ENCODE assay signal across 9 cellular contexts in the genomic region with DNA sequence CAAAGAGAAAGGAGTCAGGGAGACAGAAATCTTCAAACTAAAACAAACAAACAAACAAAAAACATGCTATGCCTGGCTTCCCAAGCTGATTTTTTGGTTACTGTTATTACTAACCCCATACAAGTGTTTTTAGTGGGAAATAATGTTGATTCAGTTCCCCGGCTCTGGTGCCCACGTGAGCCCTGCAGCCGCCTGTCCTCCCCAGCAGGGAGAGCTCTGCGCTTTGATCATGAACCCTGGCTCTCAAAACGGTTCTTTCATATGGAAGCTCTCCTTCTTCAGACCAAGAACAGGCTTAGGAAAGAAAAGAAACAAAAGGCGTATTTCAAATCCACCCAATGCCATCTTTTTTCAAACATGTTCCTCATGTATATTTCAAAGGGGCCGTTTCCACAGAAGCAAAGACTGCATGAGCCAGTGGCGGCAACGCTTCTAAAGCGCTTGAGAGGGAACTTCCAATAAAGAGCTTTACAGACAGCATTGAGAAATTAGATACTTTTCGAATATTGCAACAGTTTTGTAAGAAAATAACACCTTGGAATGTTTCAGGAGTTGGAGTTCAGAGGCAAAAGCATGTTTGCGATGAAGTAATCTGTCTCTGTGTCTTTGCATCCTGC.
DNase-seq lines count a peak whose midpoint lies in the region; ATAC-seq and TF ChIP-seq lines count a peak whose summit lies in the region.
"Had no signal": no experiment of that assay in that cellular context is flagged by ENCODE, and none has a peak within 500 bp of the region (broad histone marks: within the 10 kb centered on the region; RNA-seq: fewer than 3 reads in every experiment).

No MANE protein-coding gene starts in this region.

- H3K4me1 Mint-ChIP-seq in CD4-positive, alpha-beta T cell (ENCODE audit: low read depth) = peaks cover 15% of the 10 kb centered on the region

- no peak for TF ChIP-seq EP300 in upper lobe of left lung (IDR thresholded peaks at IDR 0.05)

- H3K4me3 ChIP-seq in OCI-LY7 (ENCODE audit: low read depth, low read length, poor library complexity, severe bottlenecking) = no peak overlapping the region
- H3K4me3 ChIP-seq in left lung = no peak overlapping the region
- no peak overlapping the region for H3K4me3 ChIP-seq in upper lobe of left lung

- ATAC-seq in CD4-positive, alpha-beta T cell (ENCODE audit: poor library complexity) = no peak
- ATAC-seq in GM18873 (IDR thresholded peaks at IDR 0.05; ENCODE audit: low FRiP score, unreplicated experiment) = peak; percentile 45
- peak; percentile 74 for ATAC-seq in left lung
- ATAC-seq in upper lobe of left lung (ENCODE audit: low FRiP score in 2 of 2) = peak in 1 of 2 donors; percentile 71
- no peak for ATAC-seq in GM21423 (IDR thresholded peaks at IDR 0.05; ENCODE audit: unreplicated experiment)

- DNase-seq in CD4-positive, alpha-beta T cell = no peak
- DNase-seq in KBM-7 (peak; percentile 37), OCI-LY7 (ENCODE audit: low spot score) (peak; percentile 39), cerebellar nuclear complex (lab: John Stamatoyannopoulos, UW) (peak; percentile 45 to 70), left lung (no peak), upper lobe of left lung (peak; percentile 39 to 50)
- DNase-seq: naive B cell had no signal

- H3K4me1 ChIP-seq in OCI-LY7 (ENCODE audit: insufficient read depth, low read length, poor library complexity, severe bottlenecking) (peaks cover 4% of the 10 kb centered on the region), left lung (peaks cover 2 to 12% of the 10 kb centered on the region in 2 donors), upper lobe of left lung (peaks cover 13 to 22% (median 17%) of the 10 kb centered on the region in 4 donors)

- POLR2A ChIA-PET in CD4-positive, alpha-beta T cell (lab: Charles Lee) = no interaction called here
- POLR2A ChIA-PET in OCI-LY7 (lab: Charles Lee) = interaction anchor here (0.5 to 1.0 kb wide), 5 partner anchors 275 to 1370 kb away, joined by 3 read pairs; no protein-coding TSS in a partner anchor

- no peak overlapping the region for H3K4me2 ChIP-seq in OCI-LY7 (ENCODE audit: low read length)

- no peaks in the 10 kb centered on the region for H3K36me3 ChIP-seq in OCI-LY7 (ENCODE audit: insufficient read depth, low read length)
- H3K36me3 ChIP-seq in left lung = no peaks in the 10 kb centered on the region
- H3K36me3 ChIP-seq in upper lobe of left lung = no peaks in the 10 kb centered on the region

- 35 to 38% methylated on average over 12 of the region's 12 CpGs for WGBS in upper lobe of left lung, 2 donors

- peak overlapping the region; percentile 32 for H3K4me3 Mint-ChIP-seq in CD4-positive, alpha-beta T cell

- H3K9me2 ChIP-seq in OCI-LY7 (ENCODE audit: insufficient read depth, low read length) = no peaks in the 10 kb centered on the region

- peaks cover 15% of the 10 kb centered on the region for H3K27me3 ChIP-seq in CD4-positive, alpha-beta T cell (ENCODE audit: control insufficient read depth, insufficient read depth, low read length)
- H3K27me3 ChIP-seq in left lung (peaks cover 0 to 9% of the 10 kb centered on the region in 2 donors), upper lobe of left lung (no peaks in the 10 kb centered on the region)

- H3K79me2 ChIP-seq in OCI-LY7 (ENCODE audit: insufficient read depth, low read depth, low read length) = no peaks in the 10 kb centered on the region

- H3K27ac Mint-ChIP-seq in CD4-positive, alpha-beta T cell = no peak overlapping the region
- H3K27ac Mint-ChIP-seq: naive B cell had no signal

- no peak for TF ChIP-seq POLR2A in upper lobe of left lung (IDR thresholded peaks at IDR 0.05)

- no peaks in the 10 kb centered on the region for H3K36me3 Mint-ChIP-seq in CD4-positive, alpha-beta T cell (ENCODE audit: low read depth)
- H3K36me3 Mint-ChIP-seq: naive B cell had no signal

- CTCF ChIA-PET in CD4-positive, alpha-beta T cell (lab: Charles Lee) = interaction anchor here (0.6 to 1.5 kb wide), 3 partner anchors 21 to 1234 kb away, joined by 3 to 5 read pairs (median 4); no protein-coding TSS in a partner anchor
- CTCF ChIA-PET in OCI-LY7 (lab: Charles Lee; ENCODE audit: unreplicated experiment) = no interaction called here

- in situ Hi-C loops in KBM-7 (cut with MboI; ENCODE audit: low pct_unique_long_range_greater_than_20kb, low sequenced_read_pairs) = no loop called here

- intact Hi-C loops in CD4-positive, alpha-beta T cell (cut with DNase I, micrococcal nuclease) = loop anchor here in 1 of 2 experiments (10.0 kb wide), 3 partner anchors 878 to 1218 kb away; partner anchors contain the start of genes MED10, NSUN2, SRD5A1 and TENT4A
- intact Hi-C loops in OCI-LY7 (cut with micrococcal nuclease; ENCODE audit: unreplicated experiment) (loop anchor here (1.0 to 10.0 kb wide), 2 partner anchors 384 to 798 kb away; no protein-coding TSS in a partner anchor), left lung (cut with DNase I) (no loop called here)

- no peaks in the 10 kb centered on the region for H3K9me3 Mint-ChIP-seq in CD4-positive, alpha-beta T cell
- H3K9me3 Mint-ChIP-seq: naive B cell had no signal

- no TSS peak for BruUV-seq in OCI-LY7 (replicated peaks; lab: Mats Ljungman, UMichigan)

- peaks cover 44% of the 10 kb centered on the region for H3K27me3 Mint-ChIP-seq in CD4-positive, alpha-beta T cell

- no peaks in the 10 kb centered on the region for H4K20me1 ChIP-seq in OCI-LY7 (ENCODE audit: insufficient read depth, low read length)

- no peak for TF ChIP-seq CTCF in CD4-positive, alpha-beta T cell (IDR thresholded peaks at IDR 0.05)
- peak; percentile 81 for TF ChIP-seq CTCF in OCI-LY7 (conservative IDR thresholded peaks at IDR 0.05; ENCODE audit: low read length)
- TF ChIP-seq CTCF in left lung (IDR thresholded peaks at IDR 0.05) = peak; percentile 42 to 57
- TF ChIP-seq CTCF in upper lobe of left lung (IDR thresholded peaks at IDR 0.05) = peak in 5 of 6 experiments; percentile 41 to 48 (median 45)

- no peak overlapping the region for H2AFZ ChIP-seq in OCI-LY7 (ENCODE audit: low read length)

- no peaks in the 10 kb centered on the region for H3K9me3 ChIP-seq in CD4-positive, alpha-beta T cell (ENCODE audit: control insufficient read depth, low read length)
- H3K9me3 ChIP-seq in OCI-LY7 (ENCODE audit: low read length) = no peaks in the 10 kb centered on the region
- H3K9me3 ChIP-seq in left lung = no peaks in the 10 kb centered on the region
- H3K9me3 ChIP-seq in upper lobe of left lung = no peaks in the 10 kb centered on the region

- no peak overlapping the region for H3K27ac ChIP-seq in CD4-positive, alpha-beta T cell (ENCODE audit: low read depth, low read length)
- no peak overlapping the region for H3K27ac ChIP-seq in OCI-LY7 (ENCODE audit: low read depth, low read length, poor library complexity, severe bottlenecking)
- H3K27ac ChIP-seq in left lung = no peak overlapping the region
- no peak overlapping the region for H3K27ac ChIP-seq in upper lobe of left lung

Comparison
In these comparisons a context has a peak if more than half of its experiments do, and no peak if none do; other contexts are left out.
1. ATAC-seq: peak in GM18873 (single experiment) and left lung (single experiment); none in CD4-positive, alpha-beta T cell (single experiment) and GM21423 (single experiment).
2. DNase-seq: peak in KBM-7 (single experiment), OCI-LY7 (single experiment), cerebellar nuclear complex (2 of 2) and upper lobe of left lung (2 of 2); none in CD4-positive, alpha-beta T cell (0 of 10) and left lung (0 of 2).